Comparison of ENCODE assay signal across 8 cellular contexts in the genomic region with DNA sequence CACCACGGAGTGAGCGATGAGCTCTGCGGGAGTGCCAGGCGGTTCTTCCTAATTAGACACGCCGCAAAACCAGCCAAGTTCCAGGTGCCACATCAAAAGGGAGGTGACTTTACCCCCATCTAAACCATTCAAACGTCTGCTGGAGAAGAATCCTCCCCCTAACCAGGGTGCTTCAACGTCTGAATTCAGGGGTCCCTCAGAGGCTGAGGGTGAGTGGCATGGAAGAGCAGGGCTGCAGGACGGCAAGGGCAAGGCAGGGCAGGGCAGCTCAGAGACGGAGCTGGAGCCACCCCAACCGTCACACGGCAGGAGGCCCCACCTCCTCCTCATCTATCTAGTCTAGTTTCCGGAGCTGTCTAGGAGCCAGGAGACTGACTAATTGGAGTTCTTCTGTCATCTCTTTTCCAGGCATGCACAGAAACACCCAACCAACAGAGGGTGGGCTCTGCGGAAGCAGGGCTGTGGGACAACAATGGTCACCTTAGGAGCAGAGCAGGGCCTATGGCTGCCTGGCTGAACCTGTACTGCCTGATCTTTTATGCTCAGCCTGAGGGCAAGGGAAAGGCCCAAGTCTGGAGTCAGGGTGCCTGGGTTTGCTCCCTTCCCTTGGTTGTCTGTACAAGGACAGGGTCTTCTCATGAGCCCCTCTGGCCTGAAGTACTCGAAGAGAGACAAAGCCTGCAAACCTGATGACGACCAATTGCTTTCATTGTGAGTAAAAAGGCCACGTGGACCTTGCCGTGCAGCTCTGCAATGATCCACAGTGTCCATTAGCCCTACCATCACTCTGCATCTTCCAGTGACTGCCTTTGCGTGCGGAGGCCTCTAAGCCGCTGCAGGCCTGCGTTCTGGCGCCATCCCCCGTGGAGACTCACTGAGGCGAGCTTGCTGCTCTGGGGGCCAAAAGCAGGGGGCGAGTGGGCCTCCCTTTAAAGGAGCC.
DNase-seq lines count a peak whose midpoint lies in the region; ATAC-seq, FAIRE-seq and TF ChIP-seq lines count a peak whose summit lies in the region.

No MANE protein-coding gene starts in this region.

- POLR2A ChIA-PET in BJ (lab: Charles Lee) = no interaction called here
- POLR2A ChIA-PET in PC-9 (lab: Charles Lee; ENCODE audit: unreplicated experiment) = no interaction called here

- H3K9me3 ChIP-seq in adrenal gland (replicated peaks in 1 of 3) (no peaks in the 10 kb centered on the region), kidney (ENCODE audit: control insufficient read depth in 1 of 2, low read length in 2 of 2) (no peaks in the 10 kb centered on the region), PC-9 (ENCODE audit: insufficient read depth, low read depth) (no peaks in the 10 kb centered on the region)

- peaks cover 55% of the 10 kb centered on the region for H4K20me1 ChIP-seq in PC-9 (ENCODE audit: insufficient read depth)

- WGBS in adrenal gland, 4 donors = 55 to 64% (median 59%) methylated on average over 25 to 26 of the region's 26 CpGs

- H3K4me2 ChIP-seq in PC-9 = no peak overlapping the region

- H3K4me1 ChIP-seq in adrenal gland (replicated peaks in 1 of 2) (peaks cover 6 to 27% of the 10 kb centered on the region in 2 donors), kidney (ENCODE audit: control insufficient read depth in 1 of 2, insufficient read depth in 1 of 2, low read depth in 1 of 2, low read length in 2 of 2) (peaks cover 18 to 19% of the 10 kb centered on the region in 2 donors), PC-9 (replicated peaks; ENCODE audit: insufficient read depth) (no peaks in the 10 kb centered on the region)

- FAIRE-seq in kidney (lab: Jason Lieb, UNC) = no peak

- peak overlapping the region in 1 of 5 donors; percentile 24 for H3K27ac ChIP-seq in adrenal gland
- no peak overlapping the region for H3K27ac ChIP-seq in kidney (ENCODE audit: low read depth in 2 of 2, low read length in 2 of 2)
- H3K27ac ChIP-seq in PC-9 = no peak overlapping the region

- TF ChIP-seq CTCF in BJ (IDR thresholded peaks at IDR 0.05; ENCODE audit: insufficient read depth, low read depth, low read length) (no peak), adrenal gland (IDR thresholded peaks at IDR 0.05) (no peak), kidney (IDR thresholded peaks at IDR 0.05; ENCODE audit: borderline replicate concordance, extremely low read depth, insufficient read depth) (no peak), PC-9 (conservative IDR thresholded peaks at IDR 0.05) (no peak)

- H3F3A ChIP-seq in PC-9 (ENCODE audit: insufficient read depth, low read depth) = peaks cover 11% of the 10 kb centered on the region; the same call in 1 of the 2 replicates

- peaks cover 4% of the 10 kb centered on the region for H3K36me3 ChIP-seq in BJ (ENCODE audit: control insufficient read depth, insufficient read depth, low read length)
- H3K36me3 ChIP-seq in adrenal gland (replicated peaks in 1 of 2) = no peaks in the 10 kb centered on the region
- no peaks in the 10 kb centered on the region for H3K36me3 ChIP-seq in kidney (ENCODE audit: control insufficient read depth in 1 of 2, insufficient read depth in 2 of 2, low read length in 2 of 2)
- no peaks in the 10 kb centered on the region for H3K36me3 ChIP-seq in PC-9 (ENCODE audit: low read depth)

- TF ChIP-seq POLR2A in adrenal gland (IDR thresholded peaks at IDR 0.05) = no peak

- intact Hi-C loops in adrenal gland (cut with DNase I) = loop anchor here (5.0 kb wide), 2 partner anchors 53 to 58 kb away; no protein-coding TSS in a partner anchor
- intact Hi-C loops in kidney (cut with DNase I) = loop anchor here (10.0 kb wide), 1 partner anchor 70 kb away; no protein-coding TSS in a partner anchor
- intact Hi-C loops in PC-9 (cut with micrococcal nuclease; ENCODE audit: unreplicated experiment) = no loop called here

- no peak overlapping the region for H3K9ac ChIP-seq in kidney (ENCODE audit: low read length in 2 of 2)

- H3K27me3 ChIP-seq in BJ (ENCODE audit: control insufficient read depth, insufficient read depth, low read length) (no peaks in the 10 kb centered on the region), adrenal gland (no peaks in the 10 kb centered on the region), PC-9 (ENCODE audit: insufficient read depth, low read depth) (no peaks in the 10 kb centered on the region)

- BruUV-seq in PC-9 (replicated peaks; lab: Mats Ljungman, UMichigan) = no TSS peak

- CTCF ChIA-PET in BJ (lab: Yijun Ruan, JAX) = interaction anchor here (0.9 to 1.3 kb wide), 2 partner anchors 9 to 11 kb away, joined by 3 to 6 read pairs; no protein-coding TSS in a partner anchor
- CTCF ChIA-PET in PC-9 (lab: Charles Lee) = no interaction called here

- H3K9me2 ChIP-seq in PC-9 (ENCODE audit: insufficient read depth) = no peaks in the 10 kb centered on the region

- DNase-seq in BJ (ENCODE audit: low read depth) = peak; percentile 27
- peak; percentile 36 for DNase-seq in NCI-H1436 treated with DMSO at 0.1 percent for 48 hours (lab: John Stamatoyannopoulos, UW)
- DNase-seq in adrenal gland = peak; percentile 48 to 86 (median 77)
- DNase-seq in kidney = peak; percentile 59
- no peak for DNase-seq in PC-9
- no peak for DNase-seq in activated CD8-positive, alpha-beta memory T cell treated with anti-CD3 and anti-CD28 coated beads, Interleukin-2, amount 50 U/mL, for 48 hours

- H3K4me3 ChIP-seq in BJ (ENCODE audit: low read depth, low read length) (no peak overlapping the region), adrenal gland (no peak overlapping the region), kidney (ENCODE audit: low read length in 2 of 2) (no peak overlapping the region), PC-9 (no peak overlapping the region)

- no peak overlapping the region for H2AFZ ChIP-seq in PC-9

- ATAC-seq in GM18502 (IDR thresholded peaks at IDR 0.05; ENCODE audit: poor library complexity, unreplicated experiment) (no peak), GM18520 (IDR thresholded peaks at IDR 0.05; ENCODE audit: unreplicated experiment) (no peak)

- H3K79me2 ChIP-seq in PC-9 (ENCODE audit: low read depth) = peaks cover 52% of the 10 kb centered on the region

Comparison
In these comparisons a context has a peak if more than half of its experiments do, and no peak if none do; other contexts are left out.
1. DNase-seq: peak in BJ (single experiment), NCI-H1436 treated with DMSO at 0.1 percent for 48 hours (single experiment), adrenal gland (7 of 7) and kidney (single experiment); none in PC-9 (0 of 2) and activated CD8-positive, alpha-beta memory T cell treated with anti-CD3 and anti-CD28 coated beads, Interleukin-2, amount 50 U/mL, for 48 hours (single experiment).